Comparison of ENCODE assay signal across 25 cellular contexts in the genomic region with DNA sequence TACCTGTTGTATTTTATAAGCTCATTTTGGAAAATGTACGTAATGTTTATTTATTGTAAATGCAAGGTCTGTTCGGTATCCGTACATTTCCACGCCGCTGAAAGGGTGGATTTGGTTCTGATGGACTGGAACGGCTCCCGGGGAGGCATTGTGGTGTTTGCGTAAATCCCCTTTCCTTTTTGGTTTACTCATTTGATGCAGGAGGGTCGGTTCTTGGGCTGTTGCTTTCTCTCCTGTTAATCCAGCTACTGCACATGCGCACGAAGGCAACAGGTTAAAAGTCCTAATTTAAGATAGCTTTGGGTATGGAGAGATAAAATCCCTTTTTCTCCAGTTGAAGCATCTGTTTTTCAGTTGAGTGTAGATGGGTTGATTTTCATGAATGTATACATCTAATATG.
DNase-seq lines count a peak whose midpoint lies in the region; ATAC-seq, FAIRE-seq and TF ChIP-seq lines count a peak whose summit lies in the region.
"Had no signal": no experiment of that assay in that cellular context is flagged by ENCODE, and none has a peak within 500 bp of the region (broad histone marks: within the 10 kb centered on the region; RNA-seq: fewer than 3 reads in every experiment).

No MANE protein-coding gene starts in this region.

- intact Hi-C loops in esophagus squamous epithelium (cut with DNase I), result no loop called here
- intact Hi-C loops in pancreas (cut with DNase I), result no loop called here

- H3K36me3 ChIP-seq in neural progenitor cell, result no peaks in the 10 kb centered on the region
- no peaks in the 10 kb centered on the region for H3K36me3 ChIP-seq in esophagus squamous epithelium
- no peaks in the 10 kb centered on the region for H3K36me3 ChIP-seq in pancreas
- H3K36me3 ChIP-seq: MG63 had no signal

- H3K4me3 Mint-ChIP-seq in neural progenitor cell, result peak overlapping the region; percentile 87
- H3K4me3 Mint-ChIP-seq in activated T-cell treated with anti-CD3 and anti-CD28 coated beads, Interleukin-2, amount 50 U/mL, for 4 hours, result no peak overlapping the region
- H3K4me3 Mint-ChIP-seq: B cell, HFFc6, IgD-negative memory B cell had no signal

- peak; percentile 29 for ATAC-seq in HG02885 (IDR thresholded peaks at IDR 0.05; ENCODE audit: poor library complexity, unreplicated experiment)
- ATAC-seq in pancreas, result no peak
- no peak for ATAC-seq in activated T-cell treated with anti-CD3 and anti-CD28 coated beads, Interleukin-2, amount 50 U/mL, for 4 hours
- ATAC-seq: Right ventricle myocardium inferior had no signal

- peaks cover 17% of the 10 kb centered on the region for H3K36me3 Mint-ChIP-seq in neural progenitor cell
- H3K36me3 Mint-ChIP-seq in activated T-cell treated with anti-CD3 and anti-CD28 coated beads, Interleukin-2, amount 50 U/mL, for 4 hours (ENCODE audit: insufficient read depth), result peaks cover 8% of the 10 kb centered on the region

- WGBS in esophagus squamous epithelium, 2 donors, result 88% methylated on average over 11 of the region's 11 CpGs
- 92 to 95% methylated on average over 11 of the region's 11 CpGs for WGBS in pancreas, 2 donors

- TF ChIP-seq POLR2A in esophagus squamous epithelium (IDR thresholded peaks at IDR 0.05), result no peak

- H3K27ac Mint-ChIP-seq in neural progenitor cell, result peak overlapping the region; percentile 99
- H3K27ac Mint-ChIP-seq: B cell, HFFc6, IgD-negative memory B cell had no signal

- H3K4me1 ChIP-seq in neural progenitor cell (peaks cover 88% of the 10 kb centered on the region), esophagus squamous epithelium (no peaks in the 10 kb centered on the region), pancreas (peaks cover 5 to 10% (median 9%) of the 10 kb centered on the region in 3 donors)

- TF ChIP-seq CTCF in neural progenitor cell (IDR thresholded peaks at IDR 0.05) (no peak), esophagus squamous epithelium (IDR thresholded peaks at IDR 0.05) (no peak), pancreas (IDR thresholded peaks at IDR 0.05) (no peak)

- H4K20me1 ChIP-seq in neural progenitor cell (ENCODE audit: low read depth), result no peaks in the 10 kb centered on the region

- no peak overlapping the region for H2AFZ ChIP-seq in neural progenitor cell (replicated peaks)

- peaks cover 85% of the 10 kb centered on the region for H3K4me1 Mint-ChIP-seq in neural progenitor cell
- peaks cover 2% of the 10 kb centered on the region for H3K4me1 Mint-ChIP-seq in activated T-cell treated with anti-CD3 and anti-CD28 coated beads, Interleukin-2, amount 50 U/mL, for 4 hours (ENCODE audit: low read depth)

- peak overlapping the region; percentile 98 for H3K27ac ChIP-seq in neural progenitor cell
- no peak overlapping the region for H3K27ac ChIP-seq in esophagus squamous epithelium
- H3K27ac ChIP-seq in pancreas, result no peak overlapping the region

- H3K79me2 ChIP-seq in neural progenitor cell (ENCODE audit: low read depth), result peaks cover 19% of the 10 kb centered on the region

- peak overlapping the region; percentile 19 for H3K4me3 ChIP-seq in neural progenitor cell
- H3K4me3 ChIP-seq in esophagus squamous epithelium, result no peak overlapping the region
- H3K4me3 ChIP-seq in pancreas, result no peak overlapping the region
- H3K4me3 ChIP-seq: MG63 had no signal

- H3K9me3 ChIP-seq in neural progenitor cell (ENCODE audit: low read depth) (no peaks in the 10 kb centered on the region), esophagus squamous epithelium (no peaks in the 10 kb centered on the region), pancreas (no peaks in the 10 kb centered on the region)
- H3K9me3 ChIP-seq: MG63 had no signal

- no peak overlapping the region for H3K9ac ChIP-seq in neural progenitor cell

- DNase-seq in ecto neural progenitor cell (ENCODE audit: low spot score), result peak; percentile 58
- DNase-seq in neural progenitor cell (ENCODE audit: low spot score), result peak; percentile 85
- no peak for DNase-seq in esophagus squamous epithelium (lab: John Stamatoyannopoulos, UW)
- no peak for DNase-seq in D341Med (ENCODE audit: low spot score)
- DNase-seq in pancreas, result no peak
- DNase-seq in activated T-cell treated with anti-CD3 and anti-CD28 coated beads, Interleukin-2, amount 50 U/mL, for 4 hours, result no peak
- DNase-seq: 8988T; DMS 273 treated with DMSO at 0.1 percent for 48 hours; GDM1; GOT3; HFFc6; Kasumi-1; MG63; NCI-H1092; NCI-H146; NCI-H2029 treated with DMSO at 0.1 percent for 48 hours; NCI-H2171; NCI-H446 treated with DMSO at 0.1 percent for 48 hours; NK-92 treated with Interleukin-12 subunit alpha and Interleukin-12 subunit beta, amount 100 ng/mL, for 24 hours had no signal

- H3K27me3 ChIP-seq in neural progenitor cell (no peaks in the 10 kb centered on the region), esophagus squamous epithelium (no peaks in the 10 kb centered on the region), pancreas (no peaks in the 10 kb centered on the region)
- H3K27me3 ChIP-seq: MG63 had no signal

- peak; percentile 91 for FAIRE-seq in G401.6 (lab: Jason Lieb, UNC)
- no peak for FAIRE-seq in pancreas (lab: Jason Lieb, UNC)
- FAIRE-seq: RCC 7860 had no signal

- H3F3A ChIP-seq in neural progenitor cell (ENCODE audit: low read depth), result peaks cover 79% of the 10 kb centered on the region

- H3K27me3 Mint-ChIP-seq in neural progenitor cell (ENCODE audit: insufficient read depth, low read depth), result peaks cover 5% of the 10 kb centered on the region
- H3K27me3 Mint-ChIP-seq in activated T-cell treated with anti-CD3 and anti-CD28 coated beads, Interleukin-2, amount 50 U/mL, for 4 hours (ENCODE audit: low read depth), result no peaks in the 10 kb centered on the region
- H3K27me3 Mint-ChIP-seq: B cell, IgD-negative memory B cell had no signal

- peak overlapping the region; percentile 69 for H3K4me2 ChIP-seq in neural progenitor cell

- H3K9me3 Mint-ChIP-seq in neural progenitor cell, result no peaks in the 10 kb centered on the region
- H3K9me3 Mint-ChIP-seq in activated T-cell treated with anti-CD3 and anti-CD28 coated beads, Interleukin-2, amount 50 U/mL, for 4 hours, result no peaks in the 10 kb centered on the region
- H3K9me3 Mint-ChIP-seq: HFFc6 had no signal

Comparison
In these comparisons a context has a peak if more than half of its experiments do, and no peak if none do; other contexts are left out.
1. DNase-seq: peak in ecto neural progenitor cell (single experiment) and neural progenitor cell (single experiment); none in esophagus squamous epithelium (single experiment), D341Med (single experiment), pancreas (0 of 6) and activated T-cell treated with anti-CD3 and anti-CD28 coated beads, Interleukin-2, amount 50 U/mL, for 4 hours (single experiment).